1 cellular context compared by ENCODE assay signal in the genomic region with DNA sequence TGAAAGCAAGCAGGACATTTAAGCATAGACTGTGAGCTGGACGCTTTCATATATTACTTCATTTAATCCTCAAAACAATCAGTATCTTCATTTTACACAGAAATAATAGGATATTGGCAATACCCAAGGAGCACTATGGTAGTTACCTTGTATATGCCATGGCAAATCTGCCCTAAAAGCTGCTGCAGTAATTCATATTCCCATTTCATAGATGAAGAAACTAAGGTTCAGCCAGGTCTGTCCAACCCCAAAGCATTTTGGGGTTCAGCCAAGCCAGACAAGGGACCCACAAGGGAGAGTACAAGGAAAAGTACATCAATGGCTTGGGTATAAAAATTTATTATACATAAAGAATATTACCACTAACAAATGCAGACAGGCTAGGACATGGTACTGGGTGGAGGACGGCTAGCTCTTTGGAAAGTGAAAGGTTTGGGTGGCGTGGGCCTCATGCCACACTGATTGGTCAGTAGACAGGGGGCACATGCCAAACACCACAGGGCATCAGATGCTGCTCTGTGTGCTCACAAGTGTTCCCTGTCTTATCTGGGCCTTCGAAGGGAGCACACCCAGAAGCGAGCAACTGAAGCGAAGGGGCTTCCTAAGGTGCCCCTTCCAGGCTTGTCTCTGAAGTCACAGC.
TF ChIP-seq lines count a peak whose summit lies in the region.

No MANE protein-coding gene starts in this region.

TF ChIP-seq in GM12878, 131 proteins besides CTCF, POLR2A, EP300 and RAD21 (continued from another document and continues in another):
- TF ChIP-seq, protein P1, sequence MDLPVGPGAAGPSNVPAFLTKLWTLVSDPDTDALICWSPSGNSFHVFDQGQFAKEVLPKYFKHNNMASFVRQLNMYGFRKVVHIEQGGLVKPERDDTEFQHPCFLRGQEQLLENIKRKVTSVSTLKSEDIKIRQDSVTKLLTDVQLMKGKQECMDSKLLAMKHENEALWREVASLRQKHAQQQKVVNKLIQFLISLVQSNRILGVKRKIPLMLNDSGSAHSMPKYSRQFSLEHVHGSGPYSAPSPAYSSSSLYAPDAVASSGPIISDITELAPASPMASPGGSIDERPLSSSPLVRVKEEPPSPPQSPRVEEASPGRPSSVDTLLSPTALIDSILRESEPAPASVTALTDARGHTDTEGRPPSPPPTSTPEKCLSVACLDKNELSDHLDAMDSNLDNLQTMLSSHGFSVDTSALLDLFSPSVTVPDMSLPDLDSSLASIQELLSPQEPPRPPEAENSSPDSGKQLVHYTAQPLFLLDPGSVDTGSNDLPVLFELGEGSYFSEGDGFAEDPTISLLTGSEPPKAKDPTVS (IDR thresholded peaks at IDR 0.05; ENCODE audit: low read depth, low read length) = no peak
- no peak for TF ChIP-seq ATF2 (IDR thresholded peaks at IDR 0.05; ENCODE audit: low read length)
- no peak for TF ChIP-seq ZNF274 (IDR thresholded peaks at IDR 0.05; ENCODE audit: insufficient read depth, insufficient read length)
- TF ChIP-seq CBX3 (IDR thresholded peaks at IDR 0.05; ENCODE audit: borderline replicate concordance, low read depth) = no peak
- TF ChIP-seq PML (IDR thresholded peaks at IDR 0.05; ENCODE audit: low read length) = no peak
- TF ChIP-seq SREBF1 (IDR thresholded peaks at IDR 0.05; ENCODE audit: low read length) = no peak
- no peak for TF ChIP-seq SRF (IDR thresholded peaks at IDR 0.05; ENCODE audit: low read depth in 2 of 2, low read length in 2 of 2)
- no peak for TF ChIP-seq YBX1 (IDR thresholded peaks at IDR 0.05)
- TF ChIP-seq, protein P2, sequence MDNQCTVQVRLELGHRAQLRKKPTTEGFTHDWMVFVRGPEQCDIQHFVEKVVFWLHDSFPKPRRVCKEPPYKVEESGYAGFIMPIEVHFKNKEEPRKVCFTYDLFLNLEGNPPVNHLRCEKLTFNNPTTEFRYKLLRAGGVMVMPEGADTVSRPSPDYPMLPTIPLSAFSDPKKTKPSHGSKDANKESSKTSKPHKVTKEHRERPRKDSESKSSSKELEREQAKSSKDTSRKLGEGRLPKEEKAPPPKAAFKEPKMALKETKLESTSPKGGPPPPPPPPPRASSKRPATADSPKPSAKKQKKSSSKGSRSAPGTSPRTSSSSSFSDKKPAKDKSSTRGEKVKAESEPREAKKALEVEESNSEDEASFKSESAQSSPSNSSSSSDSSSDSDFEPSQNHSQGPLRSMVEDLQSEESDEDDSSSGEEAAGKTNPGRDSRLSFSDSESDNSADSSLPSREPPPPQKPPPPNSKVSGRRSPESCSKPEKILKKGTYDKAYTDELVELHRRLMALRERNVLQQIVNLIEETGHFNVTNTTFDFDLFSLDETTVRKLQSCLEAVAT (IDR thresholded peaks at IDR 0.05) = peak; percentile 6; the same call in 1 of the 2 replicates
- TF ChIP-seq, protein P3, sequence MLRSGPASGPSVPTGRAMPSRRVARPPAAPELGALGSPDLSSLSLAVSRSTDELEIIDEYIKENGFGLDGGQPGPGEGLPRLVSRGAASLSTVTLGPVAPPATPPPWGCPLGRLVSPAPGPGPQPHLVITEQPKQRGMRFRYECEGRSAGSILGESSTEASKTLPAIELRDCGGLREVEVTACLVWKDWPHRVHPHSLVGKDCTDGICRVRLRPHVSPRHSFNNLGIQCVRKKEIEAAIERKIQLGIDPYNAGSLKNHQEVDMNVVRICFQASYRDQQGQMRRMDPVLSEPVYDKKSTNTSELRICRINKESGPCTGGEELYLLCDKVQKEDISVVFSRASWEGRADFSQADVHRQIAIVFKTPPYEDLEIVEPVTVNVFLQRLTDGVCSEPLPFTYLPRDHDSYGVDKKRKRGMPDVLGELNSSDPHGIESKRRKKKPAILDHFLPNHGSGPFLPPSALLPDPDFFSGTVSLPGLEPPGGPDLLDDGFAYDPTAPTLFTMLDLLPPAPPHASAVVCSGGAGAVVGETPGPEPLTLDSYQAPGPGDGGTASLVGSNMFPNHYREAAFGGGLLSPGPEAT (IDR thresholded peaks at IDR 0.05; ENCODE audit: low read depth) = no peak; the same call in 1 of the 2 replicates
- TF ChIP-seq, protein P4, sequence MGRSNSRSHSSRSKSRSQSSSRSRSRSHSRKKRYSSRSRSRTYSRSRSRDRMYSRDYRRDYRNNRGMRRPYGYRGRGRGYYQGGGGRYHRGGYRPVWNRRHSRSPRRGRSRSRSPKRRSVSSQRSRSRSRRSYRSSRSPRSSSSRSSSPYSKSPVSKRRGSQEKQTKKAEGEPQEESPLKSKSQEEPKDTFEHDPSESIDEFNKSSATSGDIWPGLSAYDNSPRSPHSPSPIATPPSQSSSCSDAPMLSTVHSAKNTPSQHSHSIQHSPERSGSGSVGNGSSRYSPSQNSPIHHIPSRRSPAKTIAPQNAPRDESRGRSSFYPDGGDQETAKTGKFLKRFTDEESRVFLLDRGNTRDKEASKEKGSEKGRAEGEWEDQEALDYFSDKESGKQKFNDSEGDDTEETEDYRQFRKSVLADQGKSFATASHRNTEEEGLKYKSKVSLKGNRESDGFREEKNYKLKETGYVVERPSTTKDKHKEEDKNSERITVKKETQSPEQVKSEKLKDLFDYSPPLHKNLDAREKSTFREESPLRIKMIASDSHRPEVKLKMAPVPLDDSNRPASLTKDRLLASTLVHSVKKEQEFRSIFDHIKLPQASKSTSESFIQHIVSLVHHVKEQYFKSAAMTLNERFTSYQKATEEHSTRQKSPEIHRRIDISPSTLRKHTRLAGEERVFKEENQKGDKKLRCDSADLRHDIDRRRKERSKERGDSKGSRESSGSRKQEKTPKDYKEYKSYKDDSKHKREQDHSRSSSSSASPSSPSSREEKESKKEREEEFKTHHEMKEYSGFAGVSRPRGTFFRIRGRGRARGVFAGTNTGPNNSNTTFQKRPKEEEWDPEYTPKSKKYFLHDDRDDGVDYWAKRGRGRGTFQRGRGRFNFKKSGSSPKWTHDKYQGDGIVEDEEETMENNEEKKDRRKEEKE (IDR thresholded peaks at IDR 0.05) = no peak
- no peak for TF ChIP-seq GABPA (IDR thresholded peaks at IDR 0.05; ENCODE audit: low read depth)
- no peak for TF ChIP-seq ZNF384 (IDR thresholded peaks at IDR 0.05; ENCODE audit: borderline replicate concordance, low read depth, low read length)
- TF ChIP-seq HDGF (IDR thresholded peaks at IDR 0.05) = no peak
- TF ChIP-seq REST (IDR thresholded peaks at IDR 0.05; ENCODE audit: low read depth, low read length) = no peak
- no peak for TF ChIP-seq NR2C1 (IDR thresholded peaks at IDR 0.05)
- no peak for TF ChIP-seq NR2C2 (IDR thresholded peaks at IDR 0.05; ENCODE audit: borderline replicate concordance, control insufficient read depth, insufficient read length, low read depth)
- TF ChIP-seq NFYA (IDR thresholded peaks at IDR 0.05; ENCODE audit: borderline replicate concordance, low read depth, low read length) = no peak
- TF ChIP-seq, protein P5, sequence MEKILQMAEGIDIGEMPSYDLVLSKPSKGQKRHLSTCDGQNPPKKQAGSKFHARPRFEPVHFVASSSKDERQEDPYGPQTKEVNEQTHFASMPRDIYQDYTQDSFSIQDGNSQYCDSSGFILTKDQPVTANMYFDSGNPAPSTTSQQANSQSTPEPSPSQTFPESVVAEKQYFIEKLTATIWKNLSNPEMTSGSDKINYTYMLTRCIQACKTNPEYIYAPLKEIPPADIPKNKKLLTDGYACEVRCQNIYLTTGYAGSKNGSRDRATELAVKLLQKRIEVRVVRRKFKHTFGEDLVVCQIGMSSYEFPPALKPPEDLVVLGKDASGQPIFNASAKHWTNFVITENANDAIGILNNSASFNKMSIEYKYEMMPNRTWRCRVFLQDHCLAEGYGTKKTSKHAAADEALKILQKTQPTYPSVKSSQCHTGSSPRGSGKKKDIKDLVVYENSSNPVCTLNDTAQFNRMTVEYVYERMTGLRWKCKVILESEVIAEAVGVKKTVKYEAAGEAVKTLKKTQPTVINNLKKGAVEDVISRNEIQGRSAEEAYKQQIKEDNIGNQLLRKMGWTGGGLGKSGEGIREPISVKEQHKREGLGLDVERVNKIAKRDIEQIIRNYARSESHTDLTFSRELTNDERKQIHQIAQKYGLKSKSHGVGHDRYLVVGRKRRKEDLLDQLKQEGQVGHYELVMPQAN (conservative IDR thresholded peaks at IDR 0.05) = peak; percentile 58; the same call in 1 of the 2 replicates
- TF ChIP-seq ZBTB4 (CRISPR knock-in tag; IDR thresholded peaks at IDR 0.05) = no peak
- TF ChIP-seq MYC (IDR thresholded peaks at IDR 0.05; ENCODE audit: insufficient read depth, insufficient read length, insufficient replicate concordance, low read length, severe bottlenecking) = no peak
- no peak for TF ChIP-seq IKZF2 (IDR thresholded peaks at IDR 0.05)
- TF ChIP-seq ZNF687 (IDR thresholded peaks at IDR 0.05) = no peak
- no peak for TF ChIP-seq DPF2 (IDR thresholded peaks at IDR 0.05)
- TF ChIP-seq SREBF2 (IDR thresholded peaks at IDR 0.05; ENCODE audit: low read length) = no peak
- TF ChIP-seq SIN3A (IDR thresholded peaks at IDR 0.05; ENCODE audit: low read depth, low read length) = no peak
- TF ChIP-seq ZNF217 (IDR thresholded peaks at IDR 0.05) = peak; percentile 96
- TF ChIP-seq EED (IDR thresholded peaks at IDR 0.05; ENCODE audit: low read depth) = no peak
- TF ChIP-seq NRF1 (conservative IDR thresholded peaks at IDR 0.05; ENCODE audit: low read depth, low read length) = no peak
- TF ChIP-seq MEF2A (IDR thresholded peaks at IDR 0.05; ENCODE audit: insufficient read depth, low read depth, low read length) = no peak
